ENCODE assay signal across 1 cellular context in the genomic region with DNA sequence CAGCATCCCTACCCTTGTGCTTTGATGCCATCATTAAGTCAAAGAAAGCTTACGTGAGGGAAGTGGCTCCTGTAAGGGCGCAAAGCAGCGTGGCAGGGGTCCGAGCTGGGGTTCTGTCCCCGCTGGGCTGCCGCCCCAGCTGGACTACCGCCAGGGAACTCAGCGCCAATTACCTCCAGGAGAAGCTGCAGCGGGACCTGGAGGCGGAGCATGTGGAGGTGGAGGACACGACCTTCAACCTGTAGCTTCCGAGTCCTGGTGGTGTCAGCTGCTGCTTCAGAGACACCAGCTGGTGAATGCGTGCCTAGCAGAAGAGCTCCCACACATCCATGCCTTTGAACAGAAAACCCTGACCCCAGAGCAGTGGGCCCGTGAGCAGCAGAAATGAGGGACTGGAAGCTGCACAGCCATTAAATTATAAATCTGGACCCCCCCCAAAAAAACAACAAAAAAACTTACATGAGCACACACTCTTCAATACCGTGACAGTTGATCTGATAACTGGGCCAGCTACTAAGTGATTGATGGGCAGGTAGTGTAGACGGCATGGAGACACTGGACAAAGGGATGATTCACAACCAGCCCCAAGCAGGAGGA.
TF ChIP-seq lines count a peak whose summit lies in the region.

No MANE protein-coding gene starts in this region.

TF ChIP-seq in K562, 482 proteins besides CTCF, POLR2A, EP300 and RAD21 (continued from another document and continues in another):
- TF ChIP-seq GATAD2A (IDR thresholded peaks at IDR 0.05), result no peak
- TF ChIP-seq PPARD (CRISPR knock-in tag; IDR thresholded peaks at IDR 0.05), result no peak
- TF ChIP-seq, protein P1, sequence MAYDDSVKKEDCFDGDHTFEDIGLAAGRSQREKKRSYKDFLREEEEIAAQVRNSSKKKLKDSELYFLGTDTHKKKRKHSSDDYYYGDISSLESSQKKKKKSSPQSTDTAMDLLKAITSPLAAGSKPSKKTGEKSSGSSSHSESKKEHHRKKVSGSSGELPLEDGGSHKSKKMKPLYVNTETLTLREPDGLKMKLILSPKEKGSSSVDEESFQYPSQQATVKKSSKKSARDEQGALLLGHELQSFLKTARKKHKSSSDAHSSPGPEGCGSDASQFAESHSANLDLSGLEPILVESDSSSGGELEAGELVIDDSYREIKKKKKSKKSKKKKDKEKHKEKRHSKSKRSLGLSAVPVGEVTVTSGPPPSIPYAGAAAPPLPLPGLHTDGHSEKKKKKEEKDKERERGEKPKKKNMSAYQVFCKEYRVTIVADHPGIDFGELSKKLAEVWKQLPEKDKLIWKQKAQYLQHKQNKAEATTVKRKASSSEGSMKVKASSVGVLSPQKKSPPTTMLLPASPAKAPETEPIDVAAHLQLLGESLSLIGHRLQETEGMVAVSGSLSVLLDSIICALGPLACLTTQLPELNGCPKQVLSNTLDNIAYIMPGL (CRISPR knock-in tag; IDR thresholded peaks at IDR 0.05), result no peak
- TF ChIP-seq, protein P2, sequence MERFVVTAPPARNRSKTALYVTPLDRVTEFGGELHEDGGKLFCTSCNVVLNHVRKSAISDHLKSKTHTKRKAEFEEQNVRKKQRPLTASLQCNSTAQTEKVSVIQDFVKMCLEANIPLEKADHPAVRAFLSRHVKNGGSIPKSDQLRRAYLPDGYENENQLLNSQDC (CRISPR knock-in tag; IDR thresholded peaks at IDR 0.05), result no peak
- TF ChIP-seq, protein P3, sequence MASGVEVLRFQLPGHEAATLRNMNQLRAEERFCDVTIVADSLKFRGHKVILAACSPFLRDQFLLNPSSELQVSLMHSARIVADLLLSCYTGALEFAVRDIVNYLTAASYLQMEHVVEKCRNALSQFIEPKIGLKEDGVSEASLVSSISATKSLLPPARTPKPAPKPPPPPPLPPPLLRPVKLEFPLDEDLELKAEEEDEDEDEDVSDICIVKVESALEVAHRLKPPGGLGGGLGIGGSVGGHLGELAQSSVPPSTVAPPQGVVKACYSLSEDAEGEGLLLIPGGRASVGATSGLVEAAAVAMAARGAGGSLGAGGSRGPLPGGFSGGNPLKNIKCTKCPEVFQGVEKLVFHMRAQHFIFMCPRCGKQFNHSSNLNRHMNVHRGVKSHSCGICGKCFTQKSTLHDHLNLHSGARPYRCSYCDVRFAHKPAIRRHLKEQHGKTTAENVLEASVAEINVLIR (CRISPR knock-in tag; IDR thresholded peaks at IDR 0.05), result 0 out of 2 replicates have a peak, but pooled peaks have one; percentile 15
- TF ChIP-seq ZNF384 (IDR thresholded peaks at IDR 0.05; ENCODE audit: low read depth, low read length), result peak; percentile 40; the same call in 1 of the 2 replicates
- TF ChIP-seq, protein P4, sequence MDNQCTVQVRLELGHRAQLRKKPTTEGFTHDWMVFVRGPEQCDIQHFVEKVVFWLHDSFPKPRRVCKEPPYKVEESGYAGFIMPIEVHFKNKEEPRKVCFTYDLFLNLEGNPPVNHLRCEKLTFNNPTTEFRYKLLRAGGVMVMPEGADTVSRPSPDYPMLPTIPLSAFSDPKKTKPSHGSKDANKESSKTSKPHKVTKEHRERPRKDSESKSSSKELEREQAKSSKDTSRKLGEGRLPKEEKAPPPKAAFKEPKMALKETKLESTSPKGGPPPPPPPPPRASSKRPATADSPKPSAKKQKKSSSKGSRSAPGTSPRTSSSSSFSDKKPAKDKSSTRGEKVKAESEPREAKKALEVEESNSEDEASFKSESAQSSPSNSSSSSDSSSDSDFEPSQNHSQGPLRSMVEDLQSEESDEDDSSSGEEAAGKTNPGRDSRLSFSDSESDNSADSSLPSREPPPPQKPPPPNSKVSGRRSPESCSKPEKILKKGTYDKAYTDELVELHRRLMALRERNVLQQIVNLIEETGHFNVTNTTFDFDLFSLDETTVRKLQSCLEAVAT (IDR thresholded peaks at IDR 0.05), result peak; percentile 7 to 20; a peak in 1 of 4 replicates
- no peak for TF ChIP-seq FOXA3 (CRISPR knock-in tag; conservative IDR thresholded peaks at IDR 0.05 in 1 of 2, IDR thresholded peaks at IDR 0.05 in 1 of 2)
- peak; percentile 98 for TF ChIP-seq NFIC (IDR thresholded peaks at IDR 0.05)
- no peak for TF ChIP-seq HMG20A (CRISPR knock-in tag; conservative IDR thresholded peaks at IDR 0.05)
- TF ChIP-seq, protein P5, sequence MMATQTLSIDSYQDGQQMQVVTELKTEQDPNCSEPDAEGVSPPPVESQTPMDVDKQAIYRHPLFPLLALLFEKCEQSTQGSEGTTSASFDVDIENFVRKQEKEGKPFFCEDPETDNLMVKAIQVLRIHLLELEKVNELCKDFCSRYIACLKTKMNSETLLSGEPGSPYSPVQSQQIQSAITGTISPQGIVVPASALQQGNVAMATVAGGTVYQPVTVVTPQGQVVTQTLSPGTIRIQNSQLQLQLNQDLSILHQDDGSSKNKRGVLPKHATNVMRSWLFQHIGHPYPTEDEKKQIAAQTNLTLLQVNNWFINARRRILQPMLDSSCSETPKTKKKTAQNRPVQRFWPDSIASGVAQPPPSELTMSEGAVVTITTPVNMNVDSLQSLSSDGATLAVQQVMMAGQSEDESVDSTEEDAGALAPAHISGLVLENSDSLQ (IDR thresholded peaks at IDR 0.05), result peak; percentile 98
- no peak for TF ChIP-seq FIP1L1 (IDR thresholded peaks at IDR 0.05; ENCODE audit: low read depth, low read length, poor library complexity, severe bottlenecking)
- TF ChIP-seq CEBPB (tag; IDR thresholded peaks at IDR 0.05), result no peak
- peak; percentile 87 for TF ChIP-seq HDAC2 (IDR thresholded peaks at IDR 0.05)
- TF ChIP-seq POLR2AphosphoS2 (IDR thresholded peaks at IDR 0.05; ENCODE audit: low read length), result no peak
- TF ChIP-seq SMAD1 (IDR thresholded peaks at IDR 0.05; ENCODE audit: low read depth, low read length, partially characterized antibody), result no peak
- peak; percentile 73; the same call in 1 of the 2 replicates for TF ChIP-seq SOX6 (IDR thresholded peaks at IDR 0.05)
- no peak for TF ChIP-seq ZZZ3 (IDR thresholded peaks at IDR 0.05)
- peak; percentile 78 for TF ChIP-seq SMARCA4 (IDR thresholded peaks at IDR 0.05)
- peak; percentile 63; the same call in 1 of the 2 replicates for TF ChIP-seq ARID1B (IDR thresholded peaks at IDR 0.05)
- peak; percentile 63 for TF ChIP-seq HMGN3 (IDR thresholded peaks at IDR 0.05; ENCODE audit: borderline replicate concordance, extremely low read depth, insufficient read length, low read depth, low read length)
- TF ChIP-seq NCOA6 (IDR thresholded peaks at IDR 0.05), result no peak
- TF ChIP-seq, protein P6, sequence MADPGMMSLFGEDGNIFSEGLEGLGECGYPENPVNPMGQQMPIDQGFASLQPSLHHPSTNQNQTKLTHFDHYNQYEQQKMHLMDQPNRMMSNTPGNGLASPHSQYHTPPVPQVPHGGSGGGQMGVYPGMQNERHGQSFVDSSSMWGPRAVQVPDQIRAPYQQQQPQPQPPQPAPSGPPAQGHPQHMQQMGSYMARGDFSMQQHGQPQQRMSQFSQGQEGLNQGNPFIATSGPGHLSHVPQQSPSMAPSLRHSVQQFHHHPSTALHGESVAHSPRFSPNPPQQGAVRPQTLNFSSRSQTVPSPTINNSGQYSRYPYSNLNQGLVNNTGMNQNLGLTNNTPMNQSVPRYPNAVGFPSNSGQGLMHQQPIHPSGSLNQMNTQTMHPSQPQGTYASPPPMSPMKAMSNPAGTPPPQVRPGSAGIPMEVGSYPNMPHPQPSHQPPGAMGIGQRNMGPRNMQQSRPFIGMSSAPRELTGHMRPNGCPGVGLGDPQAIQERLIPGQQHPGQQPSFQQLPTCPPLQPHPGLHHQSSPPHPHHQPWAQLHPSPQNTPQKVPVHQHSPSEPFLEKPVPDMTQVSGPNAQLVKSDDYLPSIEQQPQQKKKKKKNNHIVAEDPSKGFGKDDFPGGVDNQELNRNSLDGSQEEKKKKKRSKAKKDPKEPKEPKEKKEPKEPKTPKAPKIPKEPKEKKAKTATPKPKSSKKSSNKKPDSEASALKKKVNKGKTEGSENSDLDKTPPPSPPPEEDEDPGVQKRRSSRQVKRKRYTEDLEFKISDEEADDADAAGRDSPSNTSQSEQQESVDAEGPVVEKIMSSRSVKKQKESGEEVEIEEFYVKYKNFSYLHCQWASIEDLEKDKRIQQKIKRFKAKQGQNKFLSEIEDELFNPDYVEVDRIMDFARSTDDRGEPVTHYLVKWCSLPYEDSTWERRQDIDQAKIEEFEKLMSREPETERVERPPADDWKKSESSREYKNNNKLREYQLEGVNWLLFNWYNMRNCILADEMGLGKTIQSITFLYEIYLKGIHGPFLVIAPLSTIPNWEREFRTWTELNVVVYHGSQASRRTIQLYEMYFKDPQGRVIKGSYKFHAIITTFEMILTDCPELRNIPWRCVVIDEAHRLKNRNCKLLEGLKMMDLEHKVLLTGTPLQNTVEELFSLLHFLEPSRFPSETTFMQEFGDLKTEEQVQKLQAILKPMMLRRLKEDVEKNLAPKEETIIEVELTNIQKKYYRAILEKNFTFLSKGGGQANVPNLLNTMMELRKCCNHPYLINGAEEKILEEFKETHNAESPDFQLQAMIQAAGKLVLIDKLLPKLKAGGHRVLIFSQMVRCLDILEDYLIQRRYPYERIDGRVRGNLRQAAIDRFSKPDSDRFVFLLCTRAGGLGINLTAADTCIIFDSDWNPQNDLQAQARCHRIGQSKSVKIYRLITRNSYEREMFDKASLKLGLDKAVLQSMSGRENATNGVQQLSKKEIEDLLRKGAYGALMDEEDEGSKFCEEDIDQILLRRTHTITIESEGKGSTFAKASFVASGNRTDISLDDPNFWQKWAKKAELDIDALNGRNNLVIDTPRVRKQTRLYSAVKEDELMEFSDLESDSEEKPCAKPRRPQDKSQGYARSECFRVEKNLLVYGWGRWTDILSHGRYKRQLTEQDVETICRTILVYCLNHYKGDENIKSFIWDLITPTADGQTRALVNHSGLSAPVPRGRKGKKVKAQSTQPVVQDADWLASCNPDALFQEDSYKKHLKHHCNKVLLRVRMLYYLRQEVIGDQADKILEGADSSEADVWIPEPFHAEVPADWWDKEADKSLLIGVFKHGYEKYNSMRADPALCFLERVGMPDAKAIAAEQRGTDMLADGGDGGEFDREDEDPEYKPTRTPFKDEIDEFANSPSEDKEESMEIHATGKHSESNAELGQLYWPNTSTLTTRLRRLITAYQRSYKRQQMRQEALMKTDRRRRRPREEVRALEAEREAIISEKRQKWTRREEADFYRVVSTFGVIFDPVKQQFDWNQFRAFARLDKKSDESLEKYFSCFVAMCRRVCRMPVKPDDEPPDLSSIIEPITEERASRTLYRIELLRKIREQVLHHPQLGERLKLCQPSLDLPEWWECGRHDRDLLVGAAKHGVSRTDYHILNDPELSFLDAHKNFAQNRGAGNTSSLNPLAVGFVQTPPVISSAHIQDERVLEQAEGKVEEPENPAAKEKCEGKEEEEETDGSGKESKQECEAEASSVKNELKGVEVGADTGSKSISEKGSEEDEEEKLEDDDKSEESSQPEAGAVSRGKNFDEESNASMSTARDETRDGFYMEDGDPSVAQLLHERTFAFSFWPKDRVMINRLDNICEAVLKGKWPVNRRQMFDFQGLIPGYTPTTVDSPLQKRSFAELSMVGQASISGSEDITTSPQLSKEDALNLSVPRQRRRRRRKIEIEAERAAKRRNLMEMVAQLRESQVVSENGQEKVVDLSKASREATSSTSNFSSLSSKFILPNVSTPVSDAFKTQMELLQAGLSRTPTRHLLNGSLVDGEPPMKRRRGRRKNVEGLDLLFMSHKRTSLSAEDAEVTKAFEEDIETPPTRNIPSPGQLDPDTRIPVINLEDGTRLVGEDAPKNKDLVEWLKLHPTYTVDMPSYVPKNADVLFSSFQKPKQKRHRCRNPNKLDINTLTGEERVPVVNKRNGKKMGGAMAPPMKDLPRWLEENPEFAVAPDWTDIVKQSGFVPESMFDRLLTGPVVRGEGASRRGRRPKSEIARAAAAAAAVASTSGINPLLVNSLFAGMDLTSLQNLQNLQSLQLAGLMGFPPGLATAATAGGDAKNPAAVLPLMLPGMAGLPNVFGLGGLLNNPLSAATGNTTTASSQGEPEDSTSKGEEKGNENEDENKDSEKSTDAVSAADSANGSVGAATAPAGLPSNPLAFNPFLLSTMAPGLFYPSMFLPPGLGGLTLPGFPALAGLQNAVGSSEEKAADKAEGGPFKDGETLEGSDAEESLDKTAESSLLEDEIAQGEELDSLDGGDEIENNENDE (IDR thresholded peaks at IDR 0.05; ENCODE audit: low read depth, low read length), result no peak
- TF ChIP-seq ZNF175 (CRISPR knock-in tag; IDR thresholded peaks at IDR 0.05; ENCODE audit: low read depth), result peak; percentile 29; the same call in 1 of the 2 replicates
- TF ChIP-seq MEIS2 (IDR thresholded peaks at IDR 0.05; ENCODE audit: partially characterized antibody), result peak; percentile 98
- TF ChIP-seq KDM2B (CRISPR knock-in tag; IDR thresholded peaks at IDR 0.05), result no peak
- no peak for TF ChIP-seq PTRF (tag; IDR thresholded peaks at IDR 0.05)
- no peak for TF ChIP-seq STAG1 (CRISPR knock-in tag; IDR thresholded peaks at IDR 0.05; ENCODE audit: borderline replicate concordance)
- peak; percentile 47 for TF ChIP-seq TCF3 (CRISPR knock-in tag; IDR thresholded peaks at IDR 0.05)
- no peak for TF ChIP-seq SETDB1 (IDR thresholded peaks at IDR 0.05; ENCODE audit: low read length)
- no peak for TF ChIP-seq FOXK1 (CRISPR knock-in tag; IDR thresholded peaks at IDR 0.05; ENCODE audit: borderline replicate concordance)
- no peak for TF ChIP-seq SREBF1 (IDR thresholded peaks at IDR 0.05; ENCODE audit: borderline replicate concordance, low read depth, low read length)
- TF ChIP-seq, protein P7, sequence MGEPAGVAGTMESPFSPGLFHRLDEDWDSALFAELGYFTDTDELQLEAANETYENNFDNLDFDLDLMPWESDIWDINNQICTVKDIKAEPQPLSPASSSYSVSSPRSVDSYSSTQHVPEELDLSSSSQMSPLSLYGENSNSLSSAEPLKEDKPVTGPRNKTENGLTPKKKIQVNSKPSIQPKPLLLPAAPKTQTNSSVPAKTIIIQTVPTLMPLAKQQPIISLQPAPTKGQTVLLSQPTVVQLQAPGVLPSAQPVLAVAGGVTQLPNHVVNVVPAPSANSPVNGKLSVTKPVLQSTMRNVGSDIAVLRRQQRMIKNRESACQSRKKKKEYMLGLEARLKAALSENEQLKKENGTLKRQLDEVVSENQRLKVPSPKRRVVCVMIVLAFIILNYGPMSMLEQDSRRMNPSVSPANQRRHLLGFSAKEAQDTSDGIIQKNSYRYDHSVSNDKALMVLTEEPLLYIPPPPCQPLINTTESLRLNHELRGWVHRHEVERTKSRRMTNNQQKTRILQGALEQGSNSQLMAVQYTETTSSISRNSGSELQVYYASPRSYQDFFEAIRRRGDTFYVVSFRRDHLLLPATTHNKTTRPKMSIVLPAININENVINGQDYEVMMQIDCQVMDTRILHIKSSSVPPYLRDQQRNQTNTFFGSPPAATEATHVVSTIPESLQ (CRISPR knock-in tag; IDR thresholded peaks at IDR 0.05), result no peak; the same call in 1 of the 2 replicates
- no peak for TF ChIP-seq BCOR (IDR thresholded peaks at IDR 0.05)
- TF ChIP-seq SIRT6 (IDR thresholded peaks at IDR 0.05; ENCODE audit: low read depth, low read length), result no peak
- no peak for TF ChIP-seq HNRNPH1 (optimal IDR thresholded peaks at IDR 0.05; ENCODE audit: low read depth, low read length)
- no peak for TF ChIP-seq ZNF445 (CRISPR knock-in tag; IDR thresholded peaks at IDR 0.05; ENCODE audit: low read depth)
- peak; percentile 18 to 59; a peak in 3 of 4 replicates for TF ChIP-seq NRF1 (conservative IDR thresholded peaks at IDR 0.05 in 1 of 2, IDR thresholded peaks at IDR 0.05 in 1 of 2)
- TF ChIP-seq ZNF263 (CRISPR knock-in tag; IDR thresholded peaks at IDR 0.05; ENCODE audit: borderline replicate concordance), result peak; percentile 45
- TF ChIP-seq, protein P8, sequence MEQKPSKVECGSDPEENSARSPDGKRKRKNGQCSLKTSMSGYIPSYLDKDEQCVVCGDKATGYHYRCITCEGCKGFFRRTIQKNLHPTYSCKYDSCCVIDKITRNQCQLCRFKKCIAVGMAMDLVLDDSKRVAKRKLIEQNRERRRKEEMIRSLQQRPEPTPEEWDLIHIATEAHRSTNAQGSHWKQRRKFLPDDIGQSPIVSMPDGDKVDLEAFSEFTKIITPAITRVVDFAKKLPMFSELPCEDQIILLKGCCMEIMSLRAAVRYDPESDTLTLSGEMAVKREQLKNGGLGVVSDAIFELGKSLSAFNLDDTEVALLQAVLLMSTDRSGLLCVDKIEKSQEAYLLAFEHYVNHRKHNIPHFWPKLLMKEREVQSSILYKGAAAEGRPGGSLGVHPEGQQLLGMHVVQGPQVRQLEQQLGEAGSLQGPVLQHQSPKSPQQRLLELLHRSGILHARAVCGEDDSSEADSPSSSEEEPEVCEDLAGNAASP (IDR thresholded peaks at IDR 0.05), result no peak
